In genomic region chr5:138491669-138492551, GRCh38 we compare ENCODE assay signal across 8 cellular contexts. TPM values are rescaled to one million over a fixed set of nuclear protein-coding genes. Genes with fewer than 3 reads are reported as not detected.
A peak's percentile ranks its signal among the peaks of the same experiment; 100 is the strongest.
DNase-seq lines count a peak whose midpoint lies in the region; ATAC-seq and TF ChIP-seq lines count a peak whose summit lies in the region.

No MANE protein-coding gene starts in this region.

- DNase-seq in 8988T (peak; percentile 77), NCI-H2196 (lab: John Stamatoyannopoulos, UW; ENCODE audit: unreplicated experiment) (peak; percentile 90), chondrocyte (ENCODE audit: low spot score) (peak; percentile 95), left colon (peak; percentile 88 to 90)
- DNase-seq in activated CD4-positive, alpha-beta T cell treated with anti-CD3 and anti-CD28 coated beads for 24 hours (ENCODE audit: low read depth in 2 of 2): peak; percentile 70 to 76
- peak; percentile 65 to 71 for DNase-seq in stimulated activated CD4-positive, alpha-beta T cell treated with anti-CD3 and anti-CD28 coated beads, Interleukin-1b, Interleukin-23, amount 100 ng/mL, for 1 hour (ENCODE audit: low read depth in 2 of 2)

- H3K4me3 Mint-ChIP-seq in chondrocyte (ENCODE audit: unreplicated experiment): peak overlapping the region; percentile 80

- peaks cover 12% of the 10 kb centered on the region for H3K4me1 Mint-ChIP-seq in chondrocyte (ENCODE audit: low read depth)

- no peaks in the 10 kb centered on the region for H3K36me3 Mint-ChIP-seq in chondrocyte (ENCODE audit: low read depth)

- ATAC-seq in GM18519 (IDR thresholded peaks at IDR 0.05; ENCODE audit: low FRiP score, unreplicated experiment) (peak; percentile 91), HG03064 (IDR thresholded peaks at IDR 0.05; ENCODE audit: low read depth, unreplicated experiment) (peak; percentile 98), left colon (peak; percentile 98)

- H3K9me3 Mint-ChIP-seq in chondrocyte (ENCODE audit: low read depth): no peaks in the 10 kb centered on the region

- peak; percentile 32 for TF ChIP-seq CTCF in chondrocyte (IDR thresholded peaks at IDR 0.05)

- no peak overlapping the region for H3K27ac Mint-ChIP-seq in chondrocyte (ENCODE audit: unreplicated experiment)

- H3K27me3 Mint-ChIP-seq in chondrocyte (ENCODE audit: low read depth): peaks cover 18% of the 10 kb centered on the region

- intact Hi-C loops in left colon (cut with DNase I, micrococcal nuclease): no loop called here

RNA-seq across cellular contexts. Expression of gene EGR1, which starts 26.6 kb away (rescaled TPM):
- total RNA-seq in chondrocyte: 47.6 to 103 TPM (median 82.5 TPM) in 3 replicates
- 100 to 1,000 TPM in 1 of 2 donors, 10 to 100 TPM in 1; 29.8 to 102 TPM for total RNA-seq in left colon

RNA-seq across cellular contexts. Expression of gene ETF1, which starts 51.1 kb away (rescaled TPM):
- total RNA-seq in chondrocyte: 85.2 to 92.1 TPM (median 88.6 TPM) in 3 replicates
- 10 to 100 TPM; 73.5 to 83.3 TPM for total RNA-seq in left colon

RNA-seq across cellular contexts. Expression of gene REEP2, which starts 53.1 kb away (rescaled TPM):
- total RNA-seq in chondrocyte (30.2 to 35.1 TPM (median 34.6 TPM) in 3 replicates), left colon (1 to 10 TPM in 1 of 2 donors, under 1 TPM in 1; 0.55 to 3.1 TPM)

Comparison
In these comparisons a context has a peak if more than half of its experiments do, and no peak if none do; other contexts are left out.
1. Peak in every context shown above with its lines: DNase-seq and ATAC-seq.